8 cellular contexts compared by ENCODE assay signal in the genomic region with DNA sequence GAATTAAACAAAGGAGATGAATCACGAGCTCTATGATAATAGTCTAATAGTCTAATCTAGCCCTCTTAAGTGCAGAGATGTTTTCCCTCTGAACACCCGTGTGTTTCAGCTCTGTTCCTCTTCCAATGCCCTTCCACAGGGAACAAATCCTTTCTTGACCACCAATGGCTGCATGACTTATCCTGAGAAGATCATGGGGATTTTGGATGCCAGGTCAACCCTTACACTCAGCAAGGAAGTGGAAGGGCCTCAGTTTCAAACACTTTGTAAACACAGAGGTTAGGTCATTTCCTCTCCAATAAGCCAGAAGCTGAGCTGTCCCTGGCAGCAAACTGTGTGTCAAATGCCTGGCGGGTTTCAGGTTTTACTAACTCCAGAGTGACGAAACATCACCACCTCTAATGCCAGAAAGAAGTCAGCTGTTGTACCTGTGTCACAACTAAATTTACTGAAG.
DNase-seq lines count a peak whose midpoint lies in the region; ATAC-seq and TF ChIP-seq lines count a peak whose summit lies in the region.

No MANE protein-coding gene starts in this region.

- no TSS peak for BruUV-seq in PC-3 (replicated peaks; lab: Mats Ljungman, UMichigan)

- no peaks in the 10 kb centered on the region for H4K20me1 ChIP-seq in PC-3 (ENCODE audit: low read length)

- TF ChIP-seq CTCF in PC-3 (conservative IDR thresholded peaks at IDR 0.05; ENCODE audit: low read depth, low read length) (no peak), epithelial cell of esophagus (IDR thresholded peaks at IDR 0.05; ENCODE audit: insufficient read depth, low read depth, low read length, missing control alignments) (no peak), omental fat pad (IDR thresholded peaks at IDR 0.05) (no peak)

- 0 out of 2 replicates have a peak, but pooled peaks cover 1% of the 10 kb centered on the region for H3K36me3 ChIP-seq in PC-3 (ENCODE audit: low read depth, low read length)

- ATAC-seq in GM19351 (IDR thresholded peaks at IDR 0.05; ENCODE audit: unreplicated experiment) (peak; percentile 71), PC-3 (peak; percentile 97), omental fat pad (ENCODE audit: low FRiP score) (peak; percentile 32), HG02884 (IDR thresholded peaks at IDR 0.05; ENCODE audit: unreplicated experiment) (no peak), GM21528 (IDR thresholded peaks at IDR 0.05; ENCODE audit: low FRiP score, unreplicated experiment) (no peak)

- no peaks in the 10 kb centered on the region for H3F3A ChIP-seq in PC-3 (ENCODE audit: low read length, unreplicated experiment)

- intact Hi-C loops in PC-3 (cut with micrococcal nuclease), result loop anchor here (1.0 kb wide), 1 partner anchor 29 kb away; no protein-coding TSS in a partner anchor

- POLR2A ChIA-PET in PC-3 (lab: Charles Lee; ENCODE audit: unreplicated experiment), result no interaction called here

- peak overlapping the region; percentile 7; the same call in 1 of the 2 replicates for H3K9ac ChIP-seq in PC-3 (ENCODE audit: low read length)

- H3K79me2 ChIP-seq in PC-3 (ENCODE audit: low read length), result no peaks in the 10 kb centered on the region

- no peak overlapping the region for H3K4me3 ChIP-seq in PC-3 (ENCODE audit: low read length)
- H3K4me3 ChIP-seq in epithelial cell of esophagus (ENCODE audit: low read length), result no peak overlapping the region

- CTCF ChIA-PET in PC-3 (lab: Charles Lee), result no interaction called here

- H3K9me2 ChIP-seq in PC-3 (replicated peaks; ENCODE audit: low read length), result no peaks in the 10 kb centered on the region

- H3K27ac ChIP-seq in PC-3 (ENCODE audit: low read length), result peak overlapping the region; percentile 80

- no peaks in the 10 kb centered on the region for H3K9me3 ChIP-seq in PC-3 (ENCODE audit: low read length)

- H3K27me3 ChIP-seq in PC-3 (ENCODE audit: low read length), result no peaks in the 10 kb centered on the region

- DNase-seq in PC-3 (peak; percentile 98), epithelial cell of esophagus (ENCODE audit: low read depth) (peak; percentile 97), omental fat pad (ENCODE audit: low spot score) (no peak), middle frontal gyrus (ENCODE audit: extremely low spot score, low spot score) (no peak), cerebellar nuclear complex (lab: John Stamatoyannopoulos, UW) (no peak)

- peak overlapping the region; percentile 52 for H3K4me2 ChIP-seq in PC-3 (ENCODE audit: low read length)

- peaks cover 45% of the 10 kb centered on the region for H3K4me1 ChIP-seq in PC-3 (ENCODE audit: insufficient read depth, low read length)

- H2AFZ ChIP-seq in PC-3 (ENCODE audit: low read length), result no peak overlapping the region

Comparison
In these comparisons a context has a peak if more than half of its experiments do, and no peak if none do; other contexts are left out.
1. ATAC-seq: peak in GM19351 (single experiment), PC-3 (single experiment) and omental fat pad (single experiment); none in HG02884 (single experiment) and GM21528 (single experiment).
2. DNase-seq: peak in PC-3 (single experiment) and epithelial cell of esophagus (single experiment); none in omental fat pad (single experiment), middle frontal gyrus (single experiment) and cerebellar nuclear complex (0 of 2).